22 cellular contexts compared by ENCODE assay signal in the genomic region with DNA sequence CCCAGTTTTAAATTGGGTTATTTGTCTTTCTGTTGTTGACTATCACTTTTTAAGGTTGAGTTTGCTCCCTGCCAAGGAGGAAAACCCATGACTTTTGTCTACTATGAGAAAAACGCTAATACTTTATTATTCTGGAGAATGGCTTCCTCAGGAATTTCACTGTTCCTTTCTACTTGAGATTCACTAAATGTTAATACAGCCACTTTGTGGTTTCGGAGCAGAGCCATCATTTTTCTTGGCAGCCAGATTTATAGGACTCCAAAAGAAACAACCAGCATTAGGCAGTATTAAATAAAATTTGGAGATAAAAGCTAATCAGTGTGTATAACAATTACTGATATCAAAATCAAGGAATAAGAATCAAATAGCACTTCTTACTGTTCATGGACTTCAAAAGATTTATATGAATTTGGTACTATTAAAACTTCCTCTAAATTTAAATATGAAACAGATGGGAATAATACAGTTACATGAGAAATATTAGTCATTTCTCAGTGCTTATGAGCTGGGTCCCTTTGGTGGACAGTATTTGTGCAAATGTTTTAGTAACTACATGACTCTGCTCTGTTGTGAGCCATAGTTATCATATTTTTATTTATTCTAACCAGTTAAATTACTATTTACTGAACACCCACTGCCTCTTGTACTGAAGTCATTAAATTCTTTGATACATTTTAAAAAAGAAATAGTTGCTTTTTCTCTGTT.
DNase-seq lines count a peak whose midpoint lies in the region; ATAC-seq, FAIRE-seq and TF ChIP-seq lines count a peak whose summit lies in the region.
"Had no signal": no experiment of that assay in that cellular context is flagged by ENCODE, and none has a peak within 500 bp of the region (broad histone marks: within the 10 kb centered on the region; RNA-seq: fewer than 3 reads in every experiment).

No MANE protein-coding gene starts in this region.

- no peak for FAIRE-seq in endothelial cell of umbilical vein (lab: Jason Lieb, UNC)
- FAIRE-seq: G401.6, GM12892 had no signal

- H3K14ac ChIP-seq in trophoblast cell (ENCODE audit: low read length) = no peak overlapping the region

- no peak overlapping the region for H3K4me3 Mint-ChIP-seq in osteocyte (ENCODE audit: unreplicated experiment)
- H3K4me3 Mint-ChIP-seq: CD4-positive, CD25-positive, alpha-beta regulatory T cell had no signal

- H3K79me2 ChIP-seq in endothelial cell of umbilical vein (ENCODE audit: control insufficient read depth, insufficient read depth, low read length) (no peaks in the 10 kb centered on the region), trophoblast cell (ENCODE audit: control insufficient read depth, insufficient read depth, low read length, poor library complexity) (no peaks in the 10 kb centered on the region)

- POLR2A ChIA-PET in endothelial cell of umbilical vein (lab: Charles Lee) = no interaction called here

- H3K4me1 ChIP-seq in endothelial cell of umbilical vein (ENCODE audit: control insufficient read depth, extremely low read depth, insufficient read depth, low read length) (no peaks in the 10 kb centered on the region), trophoblast cell (ENCODE audit: control insufficient read depth in 1 of 2, insufficient read depth in 2 of 2, low read length in 2 of 2) (no peaks in the 10 kb centered on the region)
- H3K4me1 ChIP-seq: SJCRH30 had no signal

- no peak for ATAC-seq in GM19328 (IDR thresholded peaks at IDR 0.05; ENCODE audit: unreplicated experiment)

- TF ChIP-seq POLR2A in endothelial cell of umbilical vein (IDR thresholded peaks at IDR 0.05; ENCODE audit: low read depth, low read length) = no peak

- H3K9me1 ChIP-seq in endothelial cell of umbilical vein (replicated peaks; ENCODE audit: control insufficient read depth, extremely low read depth, insufficient read depth, low read length) = no peaks in the 10 kb centered on the region

- H3K27me3 ChIP-seq in endothelial cell of umbilical vein (ENCODE audit: control insufficient read depth in 2 of 2, insufficient read depth in 2 of 2, low read length in 2 of 2) = no peaks in the 10 kb centered on the region
- no peaks in the 10 kb centered on the region for H3K27me3 ChIP-seq in trophoblast cell (ENCODE audit: insufficient read depth, low read length)
- H3K27me3 ChIP-seq: MG63, SJCRH30 had no signal

- H3K23ac ChIP-seq in trophoblast cell (ENCODE audit: low read length) = no peak overlapping the region

- H2AFZ ChIP-seq in endothelial cell of umbilical vein (ENCODE audit: low read depth, low read length) = no peak overlapping the region
- H2AFZ ChIP-seq in trophoblast cell (ENCODE audit: insufficient read depth, low read length, poor library complexity) = no peak overlapping the region

- CTCF ChIA-PET in endothelial cell of umbilical vein (lab: Charles Lee) = no interaction called here

- BruUV-seq in endothelial cell of umbilical vein (replicated peaks; lab: Mats Ljungman, UMichigan) = no TSS peak

- no peak overlapping the region for H4K8ac ChIP-seq in trophoblast cell (ENCODE audit: low read depth, low read length)

- H3K4ac ChIP-seq in trophoblast cell (ENCODE audit: low read depth, low read length) = no peak overlapping the region

- H3K27ac ChIP-seq in SK-N-MC = peak overlapping the region; percentile 2; the same call in 1 of the 2 replicates
- no peak overlapping the region for H3K27ac ChIP-seq in endothelial cell of umbilical vein (ENCODE audit: insufficient read depth, low read depth, low read length)
- no peak overlapping the region for H3K27ac ChIP-seq in trophoblast cell (ENCODE audit: low read depth, low read length)
- H3K27ac ChIP-seq: KMS-11, RWPE1, SJCRH30 had no signal

- H3K9ac ChIP-seq in SK-N-MC (ENCODE audit: insufficient read length) (no peak overlapping the region), endothelial cell of umbilical vein (replicated peaks; ENCODE audit: extremely low read depth, insufficient read depth, low read length) (no peak overlapping the region), trophoblast cell (ENCODE audit: low read length) (no peak overlapping the region)
- H3K9ac ChIP-seq: KMS-11 had no signal

- H3K4me3 ChIP-seq in SK-N-MC (no peak overlapping the region), endothelial cell of umbilical vein (replicated peaks in 1 of 3; ENCODE audit: insufficient read depth in 1 of 3, low read depth in 1 of 3, low read length in 3 of 3) (no peak overlapping the region), trophoblast cell (ENCODE audit: low read depth, low read length) (no peak overlapping the region)
- H3K4me3 ChIP-seq: MG63, SJCRH30 had no signal

- DNase-seq in AG20443 (ENCODE audit: low spot score) (peak; percentile 25), SK-N-MC (ENCODE audit: low read depth, low spot score) (peak; percentile 60), endothelial cell of umbilical vein (ENCODE audit: low read depth, low spot score) (peak; percentile 81), osteocyte (ENCODE audit: extremely low spot score, unreplicated experiment) (no peak), MV-4-11 (lab: John Stamatoyannopoulos, UW) (no peak), trophoblast cell (no peak), NCI-H748 (lab: John Stamatoyannopoulos, UW; ENCODE audit: unreplicated experiment) (no peak)
- DNase-seq: Calu3; CD4-positive, CD25-positive, alpha-beta regulatory T cell; DMS79; MG63; NCI-H1105 treated with DMSO at 0.1 percent for 48 hours; NCI-H187 treated with DMSO at 0.1 percent for 48 hours; NCI-H2171; NCI-H510A; OCI-M1; SJCRH30 had no signal

- no peak overlapping the region for H2AK5ac ChIP-seq in trophoblast cell (ENCODE audit: low read length)

- dilution Hi-C loops in endothelial cell of umbilical vein (cut with MboI; ENCODE audit: extremely low pct_ligation_motif_present, low sequenced_read_pairs) = no loop called here

- no CpG with 5 or more reads among the region's 2 CpGs for WGBS in trophoblast cell (ENCODE audit: extremely low coverage, insufficient coverage, insufficient read length)

- H3K27me3 Mint-ChIP-seq in osteocyte (ENCODE audit: unreplicated experiment) = no peaks in the 10 kb centered on the region
- H3K27me3 Mint-ChIP-seq: CD4-positive, CD25-positive, alpha-beta regulatory T cell had no signal

- peaks cover 12% of the 10 kb centered on the region for H3K36me3 Mint-ChIP-seq in osteocyte (ENCODE audit: unreplicated experiment)

- H3K27ac Mint-ChIP-seq in osteocyte (ENCODE audit: unreplicated experiment) = peak overlapping the region; percentile 3
- H3K27ac Mint-ChIP-seq: CD4-positive, CD25-positive, alpha-beta regulatory T cell had no signal

- H2BK5ac ChIP-seq in trophoblast cell (ENCODE audit: low read depth, low read length, poor library complexity) = no peak overlapping the region

- peaks cover 3% of the 10 kb centered on the region for H3K4me1 Mint-ChIP-seq in osteocyte (ENCODE audit: unreplicated experiment)

- H2BK120ac ChIP-seq in trophoblast cell (ENCODE audit: insufficient read depth, low read length, poor library complexity) = no peak overlapping the region

- H3K9me3 ChIP-seq in SK-N-MC (ENCODE audit: low read depth, low read length) = no peaks in the 10 kb centered on the region
- H3K9me3 ChIP-seq in endothelial cell of umbilical vein (replicated peaks; ENCODE audit: control insufficient read depth, insufficient read depth, low read length) = no peaks in the 10 kb centered on the region
- peaks cover 2% of the 10 kb centered on the region for H3K9me3 ChIP-seq in trophoblast cell (ENCODE audit: insufficient read depth, low read depth, low read length)
- H3K9me3 ChIP-seq: MG63, SJCRH30 had no signal

- H3K9me3 Mint-ChIP-seq in osteocyte (ENCODE audit: unreplicated experiment) = no peaks in the 10 kb centered on the region

- no peak overlapping the region for H4K91ac ChIP-seq in trophoblast cell (ENCODE audit: low read depth, low read length)

- H3K4me2 ChIP-seq in endothelial cell of umbilical vein (ENCODE audit: insufficient read depth, low read length) (no peak overlapping the region), trophoblast cell (ENCODE audit: low read length) (no peak overlapping the region)
- H3K4me2 ChIP-seq: KMS-11 had no signal

- peaks cover 5% of the 10 kb centered on the region for H3K36me3 ChIP-seq in SK-N-MC (ENCODE audit: insufficient read depth, low read length)
- no peaks in the 10 kb centered on the region for H3K36me3 ChIP-seq in endothelial cell of umbilical vein (ENCODE audit: control insufficient read depth in 2 of 2, extremely low read depth in 1 of 2, insufficient read depth in 2 of 2, low read length in 2 of 2)
- peaks cover 5 to 6% of the 10 kb centered on the region in 2 experiments for H3K36me3 ChIP-seq in trophoblast cell (ENCODE audit: control insufficient read depth in 1 of 2, insufficient read depth in 2 of 2, low read length in 2 of 2)

- no peak overlapping the region for H3K18ac ChIP-seq in trophoblast cell (ENCODE audit: low read length)

- H4K20me1 ChIP-seq in endothelial cell of umbilical vein (replicated peaks; ENCODE audit: control insufficient read depth, extremely low read depth, insufficient read depth, low read length) = no peaks in the 10 kb centered on the region

- TF ChIP-seq CTCF in endothelial cell of umbilical vein (IDR thresholded peaks at IDR 0.05; ENCODE audit: extremely low read depth in 1 of 2, insufficient read depth in 1 of 2, low read depth in 1 of 2, low read length in 2 of 2) = no peak
- TF ChIP-seq CTCF in osteocyte (IDR thresholded peaks at IDR 0.05) = no peak

- no peak overlapping the region for H4K12ac ChIP-seq in trophoblast cell (ENCODE audit: low read depth, low read length)

- H3K79me1 ChIP-seq in trophoblast cell (ENCODE audit: low read length) = no peaks in the 10 kb centered on the region

- intact Hi-C loops in endothelial cell of umbilical vein (cut with micrococcal nuclease) = no loop called here

- H2BK12ac ChIP-seq in trophoblast cell (ENCODE audit: low read length) = no peak overlapping the region

TF ChIP-seq in endothelial cell of umbilical vein, 7 proteins besides CTCF, POLR2A, EP300 and RAD21:
- TF ChIP-seq JUN (IDR thresholded peaks at IDR 0.05; ENCODE audit: borderline replicate concordance, insufficient read depth, insufficient read length, low read depth) (no peak), POLR2AphosphoS5 (IDR thresholded peaks at IDR 0.05; ENCODE audit: insufficient read depth, low read depth, low read length) (no peak), GATA2 (IDR thresholded peaks at IDR 0.05; ENCODE audit: insufficient read depth, insufficient read length, low read depth, low read length) (no peak), FOS (IDR thresholded peaks at IDR 0.05; ENCODE audit: borderline replicate concordance, insufficient read depth, low read length) (no peak), EZH2 (IDR thresholded peaks at IDR 0.05; ENCODE audit: borderline replicate concordance, low read depth, low read length, severe bottlenecking) (no peak), MYC (IDR thresholded peaks at IDR 0.05; ENCODE audit: low read depth, low read length) (no peak)
- TF ChIP-seq, protein P1, sequence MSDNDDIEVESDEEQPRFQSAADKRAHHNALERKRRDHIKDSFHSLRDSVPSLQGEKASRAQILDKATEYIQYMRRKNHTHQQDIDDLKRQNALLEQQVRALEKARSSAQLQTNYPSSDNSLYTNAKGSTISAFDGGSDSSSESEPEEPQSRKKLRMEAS (IDR thresholded peaks at IDR 0.05; ENCODE audit: insufficient read depth, insufficient read length) = no peak

Comparison
In these comparisons a context has a peak if more than half of its experiments do, and no peak if none do; other contexts are left out.
1. DNase-seq: peak in AG20443 (single experiment), SK-N-MC (single experiment) and endothelial cell of umbilical vein (single experiment); none in osteocyte (single experiment), MV-4-11 (single experiment), trophoblast cell (0 of 2) and NCI-H748 (single experiment).